ENCODE assay signal across 13 cellular contexts in genomic region chr1:103250441-103250861, GRCh38.
DNase-seq lines count a peak whose midpoint lies in the region; ATAC-seq and TF ChIP-seq lines count a peak whose summit lies in the region.
"Had no signal": no experiment of that assay in that cellular context is flagged by ENCODE, and none has a peak within 500 bp of the region (broad histone marks: within the 10 kb centered on the region; RNA-seq: fewer than 3 reads in every experiment).

No MANE protein-coding gene starts in this region.

- H3K27ac Mint-ChIP-seq in activated CD4-positive, alpha-beta T cell treated with anti-CD3 and anti-CD28 coated beads for 36 hours = no peak overlapping the region

- peak; percentile 75 for DNase-seq in G401 (ENCODE audit: low spot score)
- peak; percentile 45 to 64 for DNase-seq in SJSA1 (ENCODE audit: low read depth in 1 of 2, low spot score in 2 of 2)
- peak; percentile 63 for DNase-seq in glomerular endothelial cell (ENCODE audit: extremely low read depth, low read depth, low spot score)
- DNase-seq in osteoblast (ENCODE audit: insufficient read length, low spot score, missing footprints) = no peak
- no peak for DNase-seq in body of pancreas
- no peak for DNase-seq in activated CD4-positive, alpha-beta T cell treated with anti-CD3 and anti-CD28 coated beads for 36 hours
- no peak for DNase-seq in NCI-H2107 (lab: John Stamatoyannopoulos, UW)
- DNase-seq: COR-L47, HCEC 1CT, heart left ventricle, NCI-H2227 treated with DMSO at 0.1 percent for 48 hours had no signal

- H3K9me3 ChIP-seq in SJSA1 (replicated peaks) = no peaks in the 10 kb centered on the region
- H3K9me3 ChIP-seq in osteoblast (ENCODE audit: low read depth, low read length) = no peaks in the 10 kb centered on the region
- no peaks in the 10 kb centered on the region for H3K9me3 ChIP-seq in body of pancreas
- H3K9me3 ChIP-seq: heart left ventricle had no signal

- in situ Hi-C loops in G401 (cut with HindIII; ENCODE audit: low sequenced_read_pairs) = no loop called here

- no peak for TF ChIP-seq POLR2A in body of pancreas (IDR thresholded peaks at IDR 0.05)

- no peaks in the 10 kb centered on the region for H3K27me3 ChIP-seq in SJSA1 (replicated peaks)
- no peaks in the 10 kb centered on the region for H3K27me3 ChIP-seq in osteoblast (ENCODE audit: insufficient read depth, low read length)
- H3K27me3 ChIP-seq in body of pancreas = no peaks in the 10 kb centered on the region
- H3K27me3 ChIP-seq: heart left ventricle had no signal

- no peak overlapping the region for H3K4me3 Mint-ChIP-seq in activated CD4-positive, alpha-beta T cell treated with anti-CD3 and anti-CD28 coated beads for 36 hours

- CTCF ChIA-PET in activated CD4-positive, alpha-beta T cell treated with anti-CD3 and anti-CD28 coated beads for 36 hours (lab: Charles Lee) = no interaction called here

- ATAC-seq in GM18861 (IDR thresholded peaks at IDR 0.05; ENCODE audit: unreplicated experiment) = no peak
- no peak for ATAC-seq in body of pancreas
- no peak for ATAC-seq in activated CD4-positive, alpha-beta T cell treated with anti-CD3 and anti-CD28 coated beads for 36 hours
- ATAC-seq: activated CD4-positive, CD25-positive, alpha-beta regulatory T cell treated with anti-CD3 and anti-CD28 coated beads, Interleukin-2, amount 50 U/mL, for 24 hours; heart left ventricle had no signal

- H2AFZ ChIP-seq in osteoblast (ENCODE audit: low read length) = peak overlapping the region; percentile 77

- no peaks in the 10 kb centered on the region for H3K27me3 Mint-ChIP-seq in activated CD4-positive, alpha-beta T cell treated with anti-CD3 and anti-CD28 coated beads for 36 hours

- H3K4me1 ChIP-seq in SJSA1 (replicated peaks) (peaks cover 35% of the 10 kb centered on the region), osteoblast (ENCODE audit: insufficient read depth, low read length) (no peaks in the 10 kb centered on the region), body of pancreas (peaks cover 6% of the 10 kb centered on the region)
- H3K4me1 ChIP-seq: heart left ventricle had no signal

- H3K36me3 ChIP-seq in SJSA1 (no peaks in the 10 kb centered on the region), osteoblast (ENCODE audit: insufficient read depth, low read length) (no peaks in the 10 kb centered on the region), body of pancreas (replicated peaks in 1 of 2; ENCODE audit: insufficient read depth in 1 of 2, low read depth in 2 of 2) (no peaks in the 10 kb centered on the region)
- H3K36me3 ChIP-seq: heart left ventricle had no signal

- no peaks in the 10 kb centered on the region for H4K20me1 ChIP-seq in osteoblast (ENCODE audit: insufficient read depth, low read length)

- intact Hi-C loops in body of pancreas (cut with DNase I) = no loop called here
- intact Hi-C loops in activated CD4-positive, alpha-beta T cell treated with anti-CD3 and anti-CD28 coated beads for 36 hours (cut with DNase I, micrococcal nuclease) = no loop called here

- TF ChIP-seq CTCF in osteoblast (IDR thresholded peaks at IDR 0.05; ENCODE audit: extremely low read depth, low read depth, low read length) (no peak), body of pancreas (IDR thresholded peaks at IDR 0.05) (no peak)

- no peaks in the 10 kb centered on the region for H3K79me2 ChIP-seq in osteoblast (ENCODE audit: insufficient read depth, low read length)

- H3K27ac ChIP-seq in SJSA1 (peak overlapping the region; percentile 63), osteoblast (ENCODE audit: low read depth, low read length) (no peak overlapping the region), body of pancreas (no peak overlapping the region)
- H3K27ac ChIP-seq: heart left ventricle had no signal

- POLR2A ChIA-PET in activated CD4-positive, alpha-beta T cell treated with anti-CD3 and anti-CD28 coated beads for 36 hours (lab: Charles Lee) = no interaction called here

- no peaks in the 10 kb centered on the region for H3K36me3 Mint-ChIP-seq in activated CD4-positive, alpha-beta T cell treated with anti-CD3 and anti-CD28 coated beads for 36 hours (ENCODE audit: low read depth)

- no peaks in the 10 kb centered on the region for H3K4me1 Mint-ChIP-seq in activated CD4-positive, alpha-beta T cell treated with anti-CD3 and anti-CD28 coated beads for 36 hours

- no peaks in the 10 kb centered on the region for H3K9me3 Mint-ChIP-seq in activated CD4-positive, alpha-beta T cell treated with anti-CD3 and anti-CD28 coated beads for 36 hours (ENCODE audit: low read depth)

- H3K4me2 ChIP-seq in osteoblast (ENCODE audit: insufficient read depth, low read length) = no peak overlapping the region

- H3K4me3 ChIP-seq in SJSA1 (no peak overlapping the region), osteoblast (ENCODE audit: insufficient read depth, low read length) (no peak overlapping the region), body of pancreas (no peak overlapping the region)
- H3K4me3 ChIP-seq: heart left ventricle had no signal

- whole genome bisulfite sequencing in body of pancreas, 2 donors = 22 to 26% methylated on average over 3 of the region's 3 CpGs

Comparison
In these comparisons a context has a peak if more than half of its experiments do, and no peak if none do; other contexts are left out.
1. DNase-seq: peak in G401 (single experiment), SJSA1 (2 of 2) and glomerular endothelial cell (single experiment); none in osteoblast (single experiment), body of pancreas (0 of 4), activated CD4-positive, alpha-beta T cell treated with anti-CD3 and anti-CD28 coated beads for 36 hours (single experiment) and NCI-H2107 (single experiment).